8 cellular contexts compared by ENCODE assay signal in genomic region chr14:94174622-94175402, GRCh38. TPM values are rescaled to one million over a fixed set of nuclear protein-coding genes. Genes with fewer than 3 reads are reported as not detected.
DNase-seq lines count a peak whose midpoint lies in the region; ATAC-seq and TF ChIP-seq lines count a peak whose summit lies in the region.

No MANE protein-coding gene starts in this region.

- TF ChIP-seq CTCF in LNCaP clone FGC (IDR thresholded peaks at IDR 0.05; ENCODE audit: control insufficient read depth, extremely low read depth, insufficient read depth): no peak
- TF ChIP-seq CTCF in brain microvascular endothelial cell (IDR thresholded peaks at IDR 0.05; ENCODE audit: low read depth, low read length, missing control alignments): no peak
- TF ChIP-seq CTCF in kidney epithelial cell (IDR thresholded peaks at IDR 0.05; ENCODE audit: insufficient read depth, low read length, poor library complexity, severe bottlenecking): no peak

- no peak for ATAC-seq in GM19351 (IDR thresholded peaks at IDR 0.05; ENCODE audit: unreplicated experiment)
- no peak for ATAC-seq in GM18870 (IDR thresholded peaks at IDR 0.05; ENCODE audit: unreplicated experiment)

- no peaks in the 10 kb centered on the region for H3K36me3 ChIP-seq in brain microvascular endothelial cell (replicated peaks)
- H3K36me3 ChIP-seq in kidney epithelial cell (ENCODE audit: control insufficient read depth, insufficient read depth, low read length): no peaks in the 10 kb centered on the region

- H3K27me3 ChIP-seq in brain microvascular endothelial cell (replicated peaks): peaks cover 34% of the 10 kb centered on the region
- peaks cover 16% of the 10 kb centered on the region for H3K27me3 ChIP-seq in kidney epithelial cell (ENCODE audit: control insufficient read depth, insufficient read depth, low read length)

- peak overlapping the region; percentile 50 for H3K4me3 ChIP-seq in LNCaP clone FGC (ENCODE audit: low read depth, low read length)
- peak overlapping the region; percentile 43 for H3K4me3 ChIP-seq in brain microvascular endothelial cell (ENCODE audit: low read depth, low read length)
- H3K4me3 ChIP-seq in kidney epithelial cell (ENCODE audit: low read depth, low read length): peak overlapping the region; percentile 49

- in situ Hi-C loops in brain microvascular endothelial cell (cut with HindIII; ENCODE audit: low pct_ligation_motif_present, low sequenced_read_pairs): no loop called here

- DNase-seq in Daoy (ENCODE audit: low read depth) (peak; percentile 50), LNCaP clone FGC (ENCODE audit: low read depth) (no peak), brain microvascular endothelial cell (no peak), kidney epithelial cell (ENCODE audit: low read depth) (no peak), kidney tubule cell (ENCODE audit: low spot score) (no peak)

- H3K27ac ChIP-seq in brain microvascular endothelial cell (no peak overlapping the region), temporal lobe (ENCODE audit: low read depth, low read length) (peak overlapping the region; percentile 7)

RNA-seq across cellular contexts. Expression of gene PPP4R4, which starts 0.7 kb away (rescaled TPM):
- total RNA-seq in Daoy (2014; rRNA removed; shearing (Covaris generic)): 7.1 and 17.6 TPM in 2 replicates
- total RNA-seq in kidney epithelial cell (0.68 and 2.4 TPM in 2 replicates), temporal lobe (0.49 TPM)

RNA-seq across cellular contexts. Expression of gene IFI27L2, which starts 45.4 kb away (rescaled TPM):
- 68.5 and 99.1 TPM in 2 replicates for total RNA-seq in Daoy (2014; rRNA removed; shearing (Covaris generic))
- total RNA-seq in kidney epithelial cell (81.0 and 155 TPM in 2 replicates), temporal lobe (11.3 TPM)
